Comparison of ENCODE assay signal across 8 cellular contexts in genomic region chr2:54114479-54114878, GRCh38. TPM values are rescaled to one million over a fixed set of nuclear protein-coding genes. Genes with fewer than 3 reads are reported as not detected.
DNase-seq lines count a peak whose midpoint lies in the region; ATAC-seq, FAIRE-seq and TF ChIP-seq lines count a peak whose summit lies in the region.
"Not testable (repeated sequence)": the region's sequence is repeated elsewhere in the genome, so short reads cannot be mapped to it uniquely, and the experiment has no call there.

No MANE protein-coding gene starts in this region.

- not testable (repeated sequence) for H3K36me3 ChIP-seq in HAP-1 (replicated peaks); PC-3 (ENCODE audit: low read depth, low read length)
- peaks cover 0 to 12% (median 0%) of the 10 kb centered on the region in 9 donors for H3K36me3 ChIP-seq in heart right ventricle

- H4K20me1 ChIP-seq in PC-3 (ENCODE audit: low read length) = not testable (repeated sequence)

- not testable (repeated sequence) for DNase-seq in A549 (ENCODE audit: low read depth in 1 of 2, low spot score in 1 of 2); HAP-1 (ENCODE audit: low spot score in 2 of 2); PC-3; activated T-cell treated with anti-CD3 and anti-CD28 coated beads, Interleukin-2, amount 50 U/mL, for 24 hours; chondrocyte (ENCODE audit: low spot score); heart right ventricle; naive thymus-derived CD8-positive, alpha-beta T cell

- TF ChIP-seq EP300 in A549 (IDR thresholded peaks at IDR 0.05) = not testable (repeated sequence)

- not testable (repeated sequence) for H3K27me3 ChIP-seq in HAP-1 (ENCODE audit: low read depth); PC-3 (ENCODE audit: low read length); heart right ventricle

- H3K9me3 Mint-ChIP-seq in activated T-cell treated with anti-CD3 and anti-CD28 coated beads, Interleukin-2, amount 50 U/mL, for 24 hours; chondrocyte (ENCODE audit: low read depth); naive thymus-derived CD8-positive, alpha-beta T cell; stimulated activated memory B cell treated with anti-CD40 and anti-IgM and Interleukin-4, amounts not matched to agents 10 μg/mL and 1 μg/mL and 100 μg/mL, for 72 hours: not testable (repeated sequence)

- peak overlapping the region; percentile 91 for H3K4me3 Mint-ChIP-seq in activated T-cell treated with anti-CD3 and anti-CD28 coated beads, Interleukin-2, amount 50 U/mL, for 24 hours
- H3K4me3 Mint-ChIP-seq in chondrocyte (ENCODE audit: unreplicated experiment) = peak overlapping the region; percentile 82
- peak overlapping the region; percentile 91 to 98 (median 97) for H3K4me3 Mint-ChIP-seq in naive thymus-derived CD8-positive, alpha-beta T cell
- peak overlapping the region; percentile 97 for H3K4me3 Mint-ChIP-seq in stimulated activated memory B cell treated with anti-CD40 and anti-IgM and Interleukin-4, amounts not matched to agents 10 μg/mL and 1 μg/mL and 100 μg/mL, for 72 hours

- peak overlapping the region; percentile 96 to 99 for H3K27ac ChIP-seq in A549
- not testable (repeated sequence) for H3K27ac ChIP-seq in PC-3 (ENCODE audit: low read length)
- peak overlapping the region; percentile 94 to 100 (median 98) for H3K27ac ChIP-seq in heart right ventricle

- intact Hi-C loops in PC-3 (cut with micrococcal nuclease) (loop anchor here (2.0 to 10.0 kb wide), 2 partner anchors 590 to 720 kb away; no protein-coding TSS in a partner anchor), heart right ventricle (cut with DNase I) (loop anchor here in 3 of 10 donors (2.0 to 10.0 kb wide), 3 partner anchors 140 to 590 kb away; partner anchors contain the start of gene PSME4 (in 1 of the 3))

- H3K79me2 ChIP-seq in PC-3 (ENCODE audit: low read length) = not testable (repeated sequence)

- not testable (repeated sequence) for H3K9ac ChIP-seq in PC-3 (ENCODE audit: low read length)

- peaks cover 31% of the 10 kb centered on the region for H3K36me3 Mint-ChIP-seq in activated T-cell treated with anti-CD3 and anti-CD28 coated beads, Interleukin-2, amount 50 U/mL, for 24 hours (ENCODE audit: low read depth)
- H3K36me3 Mint-ChIP-seq in chondrocyte (ENCODE audit: low read depth) = not testable (repeated sequence)
- H3K36me3 Mint-ChIP-seq in naive thymus-derived CD8-positive, alpha-beta T cell = peaks cover 0 to 16% (median 8%) of the 10 kb centered on the region in 3 donors
- peaks cover 26% of the 10 kb centered on the region for H3K36me3 Mint-ChIP-seq in stimulated activated memory B cell treated with anti-CD40 and anti-IgM and Interleukin-4, amounts not matched to agents 10 μg/mL and 1 μg/mL and 100 μg/mL, for 72 hours

- in situ Hi-C loops in HAP-1 (cut with MboI; ENCODE audit: low sequenced_read_pairs) = loop anchor here (10.0 to 25.0 kb wide), 3 partner anchors 548 to 723 kb away; no protein-coding TSS in a partner anchor

- TF ChIP-seq RAD21 in A549 (conservative IDR thresholded peaks at IDR 0.05 in 1 of 2, IDR thresholded peaks at IDR 0.05 in 1 of 2) = not testable (repeated sequence)

- H3K9me3 ChIP-seq in A549 (peaks cover 16% of the 10 kb centered on the region), heart right ventricle (peaks cover 0 to 12% (median 0%) of the 10 kb centered on the region in 11 donors)
- not testable (repeated sequence) for H3K9me3 ChIP-seq in HAP-1; PC-3 (ENCODE audit: low read length)

- CTCF ChIA-PET in A549 (lab: Yijun Ruan, JAX) = interaction anchor here (0.8 to 1.5 kb wide), 5 partner anchors 13 to 590 kb away, joined by 3 to 5 read pairs (median 4); no protein-coding TSS in a partner anchor
- CTCF ChIA-PET in PC-3 (lab: Charles Lee) = not testable (repeated sequence)

- not testable (repeated sequence) for TF ChIP-seq POLR2A in A549 (IDR thresholded peaks at IDR 0.05; ENCODE audit: low read length)

- FAIRE-seq in A549 (lab: Jason Lieb, UNC) = not testable (repeated sequence)

- not testable (repeated sequence) for H3F3A ChIP-seq in PC-3 (ENCODE audit: low read length, unreplicated experiment)

- H3K4me3 ChIP-seq in A549 = peak overlapping the region; percentile 65
- peak overlapping the region; percentile 66 for H3K4me3 ChIP-seq in HAP-1
- peak overlapping the region; percentile 82 for H3K4me3 ChIP-seq in PC-3 (ENCODE audit: low read length)
- peak overlapping the region in 7 of 10 donors; percentile 60 to 83 (median 64) for H3K4me3 ChIP-seq in heart right ventricle

- H3K4me1 Mint-ChIP-seq in activated T-cell treated with anti-CD3 and anti-CD28 coated beads, Interleukin-2, amount 50 U/mL, for 24 hours (ENCODE audit: low read depth) = peaks cover 17% of the 10 kb centered on the region
- peaks cover 14% of the 10 kb centered on the region for H3K4me1 Mint-ChIP-seq in chondrocyte (ENCODE audit: low read depth)
- peaks cover 8 to 25% (median 19%) of the 10 kb centered on the region in 4 donors for H3K4me1 Mint-ChIP-seq in naive thymus-derived CD8-positive, alpha-beta T cell
- H3K4me1 Mint-ChIP-seq in stimulated activated memory B cell treated with anti-CD40 and anti-IgM and Interleukin-4, amounts not matched to agents 10 μg/mL and 1 μg/mL and 100 μg/mL, for 72 hours = peaks cover 18% of the 10 kb centered on the region

- not testable (repeated sequence) for H2AFZ ChIP-seq in PC-3 (ENCODE audit: low read length)

- BruUV-seq in PC-3 (replicated peaks; lab: Mats Ljungman, UMichigan) = not testable (repeated sequence)

- H3K4me1 ChIP-seq in A549; HAP-1; PC-3 (ENCODE audit: insufficient read depth, low read length): not testable (repeated sequence)
- H3K4me1 ChIP-seq in heart right ventricle = peaks cover 0 to 14% (median 8%) of the 10 kb centered on the region in 9 donors

- ATAC-seq in A549; PC-3; heart right ventricle; naive thymus-derived CD8-positive, alpha-beta T cell; stimulated activated memory B cell treated with anti-CD40 and anti-IgM and Interleukin-4, amounts not matched to agents 10 μg/mL and 1 μg/mL and 100 μg/mL, for 72 hours: not testable (repeated sequence)

- H3K4me2 ChIP-seq in A549 (peak overlapping the region; percentile 90), PC-3 (ENCODE audit: low read length) (peak overlapping the region; percentile 86)

- POLR2A ChIA-PET in A549 (lab: Yijun Ruan, JAX) = interaction anchor here (0.7 to 1.8 kb wide), 2 partner anchors 483 to 590 kb away, joined by 5 to 9 read pairs; no protein-coding TSS in a partner anchor
- POLR2A ChIA-PET in PC-3 (lab: Charles Lee; ENCODE audit: unreplicated experiment) = interaction anchor here (0.7 kb wide), 2 partner anchors 11 to 589 kb away, joined by 3 to 9 read pairs; no protein-coding TSS in a partner anchor
- POLR2A ChIA-PET in naive thymus-derived CD8-positive, alpha-beta T cell (lab: Charles Lee) = interaction anchor here (0.6 to 1.0 kb wide), 3 partner anchors 39 to 434 kb away, joined by 3 to 4 read pairs (median 4); partner anchors contain the start of gene PSME4

- WGBS in A549 (ENCODE audit: missing lambda C conversion rate) = 92% methylated on average over 6 of the region's 6 CpGs
- WGBS in heart right ventricle, 2 donors = 89 to 92% methylated on average over 5 to 6 of the region's 6 CpGs

- peak overlapping the region; percentile 99 for H3K27ac Mint-ChIP-seq in activated T-cell treated with anti-CD3 and anti-CD28 coated beads, Interleukin-2, amount 50 U/mL, for 24 hours
- H3K27ac Mint-ChIP-seq in chondrocyte (ENCODE audit: unreplicated experiment) = peak overlapping the region; percentile 100
- H3K27ac Mint-ChIP-seq in naive thymus-derived CD8-positive, alpha-beta T cell = peak overlapping the region; percentile 97 to 100 (median 99)
- H3K27ac Mint-ChIP-seq in stimulated activated memory B cell treated with anti-CD40 and anti-IgM and Interleukin-4, amounts not matched to agents 10 μg/mL and 1 μg/mL and 100 μg/mL, for 72 hours = peak overlapping the region; percentile 97

- TF ChIP-seq CTCF in A549 (IDR thresholded peaks at IDR 0.05); PC-3 (conservative IDR thresholded peaks at IDR 0.05; ENCODE audit: low read depth, low read length); chondrocyte (IDR thresholded peaks at IDR 0.05); heart right ventricle (IDR thresholded peaks at IDR 0.05): not testable (repeated sequence)

- H3K27me3 Mint-ChIP-seq in activated T-cell treated with anti-CD3 and anti-CD28 coated beads, Interleukin-2, amount 50 U/mL, for 24 hours; chondrocyte (ENCODE audit: low read depth); naive thymus-derived CD8-positive, alpha-beta T cell; stimulated activated memory B cell treated with anti-CD40 and anti-IgM and Interleukin-4, amounts not matched to agents 10 μg/mL and 1 μg/mL and 100 μg/mL, for 72 hours: not testable (repeated sequence)

- not testable (repeated sequence) for H3K9me2 ChIP-seq in PC-3 (replicated peaks; ENCODE audit: low read length)

RNA-seq across cellular contexts. Expression of gene ACYP2, which starts 0.9 kb away (rescaled TPM):
- polyA plus RNA-seq in A549 (2011; rRNA removed) (8.5 and 10.0 TPM in 2 replicates), A549 (2017; fragmentation: RNase III; extraction: RNeasy Plus Mini Kit Qiagen cat#74134 plus additional on column Dnase treatment) (10.0 to 11.4 TPM (median 11.3 TPM) in 3 replicates), heart right ventricle (10 to 100 TPM; 45.7 to 56.5 TPM)
- 4.6 and 6.1 TPM in 2 replicates for polyA plus RNA-seq in A549 (2012; cell fraction: cytosol; rRNA removed)
- 1.9 and 2.4 TPM in 2 replicates for polyA plus RNA-seq in A549 (2012; cell fraction: nucleus; rRNA removed)
- polyA minus RNA-seq in A549 (2011; rRNA and poly(A)+ RNA removed) = 4.0 and 5.1 TPM in 2 replicates
- total RNA-seq in PC-3 (2014; rRNA removed) (2.9 and 8.3 TPM in 2 replicates), chondrocyte (6.5 to 9.1 TPM (median 7.7 TPM) in 3 replicates), heart right ventricle (10 to 100 TPM; 48.6 to 87.1 (median 78.1) TPM)
- 10 to 100 TPM; 14.3 to 18.1 TPM for total RNA-seq in naive thymus-derived CD8-positive, alpha-beta T cell
- 10 to 100 TPM; 12.4 to 13.2 (median 12.5) TPM for polyA plus RNA-seq in naive thymus-derived CD8-positive, alpha-beta T cell
